Comparison of ENCODE assay signal across 13 cellular contexts in the genomic region with DNA sequence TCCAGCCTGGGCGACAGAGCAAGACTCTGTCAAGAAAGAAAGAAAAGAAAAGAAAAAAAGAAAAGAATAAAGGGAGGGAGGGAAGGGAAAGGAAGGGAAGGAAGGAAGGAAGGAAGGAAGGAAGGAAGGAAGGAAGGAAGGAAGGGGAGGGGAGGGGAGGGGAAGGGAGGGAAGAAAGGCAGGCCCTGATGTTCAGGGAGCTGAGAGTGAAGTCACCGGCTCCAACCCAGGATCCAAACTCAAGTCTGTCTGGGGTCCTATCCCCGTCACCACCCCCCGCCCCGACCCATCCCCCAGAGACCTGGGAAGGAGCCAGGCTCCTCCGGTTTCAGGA. TPM values are rescaled to one million over a fixed set of nuclear protein-coding genes. Genes with fewer than 3 reads are reported as not detected.
DNase-seq lines count a peak whose midpoint lies in the region; ATAC-seq, FAIRE-seq and TF ChIP-seq lines count a peak whose summit lies in the region.
"Had no signal": no experiment of that assay in that cellular context is flagged by ENCODE, and none has a peak within 500 bp of the region (broad histone marks: within the 10 kb centered on the region; RNA-seq: fewer than 3 reads in every experiment).

No MANE protein-coding gene starts in this region.

- peak overlapping the region; percentile 88 for H3K4me3 Mint-ChIP-seq in Caco-2 (ENCODE audit: unreplicated experiment)

- BruUV-seq in Caco-2 (replicated peaks; lab: Mats Ljungman, UMichigan): no TSS peak
- BruUV-seq in Panc1 (replicated peaks; lab: Mats Ljungman, UMichigan): no TSS peak

- no peaks in the 10 kb centered on the region for H3K9me3 Mint-ChIP-seq in Caco-2 (ENCODE audit: unreplicated experiment)

- CTCF ChIA-PET in Caco-2 (lab: Charles Lee): no interaction called here
- CTCF ChIA-PET in Panc1 (lab: Charles Lee): interaction anchor here (0.6 kb wide), 1 partner anchor 400 kb away, joined by 7 read pairs; no protein-coding TSS in a partner anchor

- WGBS in pancreas, 2 donors: 18 to 37% methylated on average over 4 to 6 of the region's 6 CpGs

- peak overlapping the region; percentile 38 for H3K4me3 ChIP-seq in Caco-2 (ENCODE audit: low read depth, low read length)
- peak overlapping the region; percentile 28 to 84 for H3K4me3 ChIP-seq in Panc1 (ENCODE audit: low read depth in 2 of 2, low read length in 2 of 2)
- peak overlapping the region; percentile 44 for H3K4me3 ChIP-seq in epithelial cell of proximal tubule (ENCODE audit: low read depth, low read length)
- H3K4me3 ChIP-seq in pancreas: peak overlapping the region in 3 of 4 donors; percentile 4 to 44 (median 32)

- no peak for ATAC-seq in Panc1
- ATAC-seq in pancreas: no peak
- no peak for ATAC-seq in HG02588 (IDR thresholded peaks at IDR 0.05; ENCODE audit: unreplicated experiment)

- peak overlapping the region; percentile 94 for H3K27ac Mint-ChIP-seq in Caco-2 (ENCODE audit: unreplicated experiment)
- H3K27ac Mint-ChIP-seq: activated naive CD4-positive, alpha-beta T cell treated with anti-CD3 and anti-CD28 coated beads, Interleukin-2, amount 50 U/mL, for 72 hours had no signal

- peaks cover 15% of the 10 kb centered on the region for H3K36me3 Mint-ChIP-seq in Caco-2 (ENCODE audit: insufficient read depth, unreplicated experiment)

- H3K9me3 ChIP-seq in Caco-2 (no peaks in the 10 kb centered on the region), Panc1 (ENCODE audit: control insufficient read depth, insufficient read depth, low read depth, low read length) (no peaks in the 10 kb centered on the region), pancreas (no peaks in the 10 kb centered on the region)

- peaks cover 19% of the 10 kb centered on the region for H3K4me1 ChIP-seq in Caco-2
- peaks cover 27% of the 10 kb centered on the region for H3K4me1 ChIP-seq in Panc1 (ENCODE audit: control insufficient read depth, insufficient read depth, low read length)
- no peaks in the 10 kb centered on the region for H3K4me1 ChIP-seq in pancreas

- DNase-seq in Caco-2: no peak
- no peak for DNase-seq in Panc1 (ENCODE audit: low read depth, low spot score)
- DNase-seq in epithelial cell of proximal tubule (ENCODE audit: low read depth): no peak
- no peak for DNase-seq in pancreas
- no peak for DNase-seq in NCI-H226
- DNase-seq in NCI-H510A (lab: John Stamatoyannopoulos, UW): no peak
- DNase-seq in HuH-7 (ENCODE audit: low spot score): no peak
- DNase-seq: AML-193, HCEC 1CT, SHP77 treated with DMSO at 0.1 percent for 48 hours had no signal

- POLR2A ChIA-PET in Caco-2 (lab: Charles Lee): interaction anchor here (0.8 to 1.0 kb wide), 2 partner anchors 393 to 407 kb away, joined by 3 to 5 read pairs; no protein-coding TSS in a partner anchor
- POLR2A ChIA-PET in Panc1 (lab: Charles Lee): interaction anchor here (0.6 kb wide), 1 partner anchor 326 kb away, joined by 4 read pairs; no protein-coding TSS in a partner anchor

- TF ChIP-seq CTCF in Caco-2 (IDR thresholded peaks at IDR 0.05; ENCODE audit: insufficient read depth in 1 of 2, low read depth in 1 of 2, low read length in 1 of 2, severe bottlenecking in 1 of 2, unreplicated experiment in 1 of 2): no peak
- TF ChIP-seq CTCF in Panc1 (IDR thresholded peaks at IDR 0.05): no peak
- TF ChIP-seq CTCF in epithelial cell of proximal tubule (conservative IDR thresholded peaks at IDR 0.05; ENCODE audit: low read depth, low read length): no peak
- no peak for TF ChIP-seq CTCF in pancreas (IDR thresholded peaks at IDR 0.05)

- in situ Hi-C loops in Panc1 (cut with HindIII; ENCODE audit: low pct_unique_long_range_greater_than_20kb, low sequenced_read_pairs): no loop called here

- H3K27me3 ChIP-seq in Caco-2 (replicated peaks; ENCODE audit: control insufficient read depth, insufficient read depth, low read length): no peaks in the 10 kb centered on the region
- no peaks in the 10 kb centered on the region for H3K27me3 ChIP-seq in Panc1 (ENCODE audit: control insufficient read depth, insufficient read depth, low read length)
- H3K27me3 ChIP-seq in pancreas: no peaks in the 10 kb centered on the region

- intact Hi-C loops in Caco-2 (cut with micrococcal nuclease; ENCODE audit: unreplicated experiment): no loop called here
- intact Hi-C loops in Panc1 (cut with micrococcal nuclease; ENCODE audit: unreplicated experiment): no loop called here
- intact Hi-C loops in pancreas (cut with DNase I): no loop called here

- peaks cover 19% of the 10 kb centered on the region for H3K4me1 Mint-ChIP-seq in Caco-2 (ENCODE audit: low read depth, unreplicated experiment)

- H3K27ac ChIP-seq in Panc1 (ENCODE audit: low read length) (no peak overlapping the region), pancreas (peak overlapping the region; percentile 3 to 69 (median 38))

- H3K36me3 ChIP-seq in Caco-2 (ENCODE audit: control insufficient read depth, insufficient read depth, low read length) (no peaks in the 10 kb centered on the region), Panc1 (ENCODE audit: control insufficient read depth, insufficient read depth, low read length) (no peaks in the 10 kb centered on the region), pancreas (no peaks in the 10 kb centered on the region)

- no peaks in the 10 kb centered on the region for H3K27me3 Mint-ChIP-seq in Caco-2 (ENCODE audit: insufficient read depth, unreplicated experiment)

- no peak for FAIRE-seq in pancreas (lab: Jason Lieb, UNC)
- FAIRE-seq: colon had no signal

RNA-seq across cellular contexts. Expression of a gene that starts 5.8 kb away (rescaled TPM):
- total RNA-seq in Caco-2 (2022) (43.3 and 49.8 TPM in 2 replicates), Panc1 (2021; ENCODE audit: unreplicated experiment) (37.8 TPM), epithelial cell of proximal tubule (13.8 and 21.1 TPM in 2 replicates), pancreas (10 to 100 TPM; 10.9 to 27.1 (median 14.2) TPM)
- polyA plus RNA-seq in Panc1 (2012; ENCODE audit: insufficient read length): 33.0 TPM
- 10 to 100 TPM; 22.0 to 26.6 TPM for polyA plus RNA-seq in pancreas

RNA-seq across cellular contexts. Expression of a gene that starts 6.9 kb away (rescaled TPM):
- total RNA-seq in Caco-2 (2022) (135 and 141 TPM in 2 replicates), Panc1 (2021; ENCODE audit: unreplicated experiment) (11.0 TPM), epithelial cell of proximal tubule (17.3 and 33.8 TPM in 2 replicates), pancreas (10 to 100 TPM; 10.2 to 32.0 (median 16.0) TPM)
- polyA plus RNA-seq in Panc1 (2012; ENCODE audit: insufficient read length): 27.5 TPM
- polyA plus RNA-seq in pancreas: 100 to 1,000 TPM; 152 to 279 TPM

RNA-seq across cellular contexts. Expression of a gene that starts 30.7 kb away (rescaled TPM):
- not detected in 2 replicates for total RNA-seq in Caco-2 (2022)
- total RNA-seq in Panc1 (2021; ENCODE audit: unreplicated experiment): 1.2 TPM
- 0.57 TPM for polyA plus RNA-seq in Panc1 (2012; ENCODE audit: insufficient read length)
- total RNA-seq in epithelial cell of proximal tubule: not detected in 2 replicates
- total RNA-seq in pancreas: under 1 TPM in 5 of 6 donors, not detected in 1; 0.09 to 0.25 (median 0.24) TPM
- under 1 TPM in 1 of 2 donors, not detected in 1; 0.31 TPM for polyA plus RNA-seq in pancreas

RNA-seq across cellular contexts. Expression of a gene that starts 48.7 kb away (rescaled TPM):
- total RNA-seq in Caco-2 (2022): 104 TPM in 2 replicates
- 158 TPM for total RNA-seq in Panc1 (2021; ENCODE audit: unreplicated experiment)
- polyA plus RNA-seq in Panc1 (2012; ENCODE audit: insufficient read length): 141 TPM
- total RNA-seq in epithelial cell of proximal tubule: 53.8 and 68.7 TPM in 2 replicates
- total RNA-seq in pancreas: 10 to 100 TPM; 37.1 to 61.5 (median 50.9) TPM
- 100 to 1,000 TPM; 174 to 266 TPM for polyA plus RNA-seq in pancreas
